Comparison of ENCODE assay signal across 18 cellular contexts in genomic region chr9:37437010-37437409, GRCh38. TPM values are rescaled to one million over a fixed set of nuclear protein-coding genes. Genes with fewer than 3 reads are reported as not detected.
A peak's percentile ranks its signal among the peaks of the same experiment; 100 is the strongest.
DNase-seq lines count a peak whose midpoint lies in the region; ATAC-seq and TF ChIP-seq lines count a peak whose summit lies in the region.
"Had no signal": no experiment of that assay in that cellular context is flagged by ENCODE, and none has a peak within 500 bp of the region (broad histone marks: within the 10 kb centered on the region; RNA-seq: fewer than 3 reads in every experiment).

No MANE protein-coding gene starts in this region.

- H3K36me3 Mint-ChIP-seq in activated T-helper 1 cell treated with anti-CD3 and anti-CD28 coated beads, Interleukin-12 subunit alpha, Interleukin-12 subunit beta, Interleukin-2, Interleukin-4 antibody, amounts not matched to agents 30 ng/mL and 10 ng/mL and 1 ng/mL, durations not matched to agents 14 hours and 24 hours and 36 hours (ENCODE audit: low read depth): peaks cover 32% of the 10 kb centered on the region

- H3K4me1 ChIP-seq in cardiac muscle cell (ENCODE audit: low read depth) (peaks cover 29% of the 10 kb centered on the region), psoas muscle (peaks cover 21% of the 10 kb centered on the region), colonic mucosa (no peaks in the 10 kb centered on the region)

- H3K27me3 ChIP-seq in cardiac muscle cell (no peaks in the 10 kb centered on the region), dorsolateral prefrontal cortex (no peaks in the 10 kb centered on the region), psoas muscle (ENCODE audit: insufficient read depth in 3 of 3, low read length in 2 of 3) (no peaks in the 10 kb centered on the region), colonic mucosa (no peaks in the 10 kb centered on the region)

- H3K9me3 Mint-ChIP-seq in activated T-helper 1 cell treated with anti-CD3 and anti-CD28 coated beads, Interleukin-12 subunit alpha, Interleukin-12 subunit beta, Interleukin-2, Interleukin-4 antibody, amounts not matched to agents 30 ng/mL and 10 ng/mL and 1 ng/mL, durations not matched to agents 14 hours and 24 hours and 36 hours: no peaks in the 10 kb centered on the region

- intact Hi-C loops in Right ventricle myocardium superior (cut with DNase I) (no loop called here), dorsolateral prefrontal cortex (cut with DNase I) (no loop called here), psoas muscle (cut with DNase I) (no loop called here), colonic mucosa (cut with DNase I) (no loop called here)
- intact Hi-C loops in activated T-helper 1 cell treated with anti-CD3 and anti-CD28 coated beads, Interleukin-12 subunit alpha, Interleukin-12 subunit beta, Interleukin-2, Interleukin-4 antibody, amounts not matched to agents 30 ng/mL and 10 ng/mL and 1 ng/mL, durations not matched to agents 14 hours and 24 hours and 36 hours (cut with micrococcal nuclease): no loop called here

- H3K4me1 Mint-ChIP-seq in activated T-helper 1 cell treated with anti-CD3 and anti-CD28 coated beads, Interleukin-12 subunit alpha, Interleukin-12 subunit beta, Interleukin-2, Interleukin-4 antibody, amounts not matched to agents 30 ng/mL and 10 ng/mL and 1 ng/mL, durations not matched to agents 14 hours and 24 hours and 36 hours (ENCODE audit: low read depth): peaks cover 5% of the 10 kb centered on the region

- H3K27ac Mint-ChIP-seq in activated T-helper 1 cell treated with anti-CD3 and anti-CD28 coated beads, Interleukin-12 subunit alpha, Interleukin-12 subunit beta, Interleukin-2, Interleukin-4 antibody, amounts not matched to agents 30 ng/mL and 10 ng/mL and 1 ng/mL, durations not matched to agents 14 hours and 24 hours and 36 hours: peak overlapping the region; percentile 53

- DNase-seq in cardiac muscle cell (ENCODE audit: low read depth in 1 of 2, low spot score in 1 of 2): no peak
- no peak for DNase-seq in Right ventricle myocardium superior
- DNase-seq in activated T-helper 1 cell treated with anti-CD3 and anti-CD28 coated beads, Interleukin-12 subunit alpha, Interleukin-12 subunit beta, Interleukin-2, Interleukin-4 antibody, amounts not matched to agents 30 ng/mL and 10 ng/mL and 1 ng/mL, durations not matched to agents 14 hours and 24 hours and 36 hours (ENCODE audit: low spot score): no peak
- no peak for DNase-seq in dorsolateral prefrontal cortex
- no peak for DNase-seq in psoas muscle
- DNase-seq in putamen (ENCODE audit: low spot score): no peak
- no peak for DNase-seq in NCI-H1105 treated with DMSO at 0.1 percent for 48 hours (lab: John Stamatoyannopoulos, UW)
- no peak for DNase-seq in colonic mucosa
- DNase-seq: DMS 273 treated with DMSO at 0.1 percent for 48 hours, DND-41, GM23248, NCI-H1092 treated with DMSO at 0.1 percent for 48 hours, NCI-H1694, NCI-H2081 treated with DMSO at 0.1 percent for 48 hours, NCI-H748 treated with DMSO at 0.1 percent for 48 hours, SHP77 had no signal

- H3K9me3 ChIP-seq in cardiac muscle cell (ENCODE audit: low read depth): no peaks in the 10 kb centered on the region
- H3K9me3 ChIP-seq in psoas muscle: no peaks in the 10 kb centered on the region
- no peaks in the 10 kb centered on the region for H3K9me3 ChIP-seq in colonic mucosa

- H3K27ac ChIP-seq in cardiac muscle cell: peak overlapping the region; percentile 84
- H3K27ac ChIP-seq in dorsolateral prefrontal cortex: peak overlapping the region in 57 of 59 donors; percentile 27 to 99 (median 95)
- peak overlapping the region; percentile 66 for H3K27ac ChIP-seq in psoas muscle
- H3K27ac ChIP-seq in colonic mucosa: no peak overlapping the region
- H3K27ac ChIP-seq: GM23248 had no signal

- no peak overlapping the region for H3K4me3 Mint-ChIP-seq in activated T-helper 1 cell treated with anti-CD3 and anti-CD28 coated beads, Interleukin-12 subunit alpha, Interleukin-12 subunit beta, Interleukin-2, Interleukin-4 antibody, amounts not matched to agents 30 ng/mL and 10 ng/mL and 1 ng/mL, durations not matched to agents 14 hours and 24 hours and 36 hours
- H3K4me3 Mint-ChIP-seq: B cell had no signal

- H3K4me3 ChIP-seq in cardiac muscle cell (no peak overlapping the region), dorsolateral prefrontal cortex (no peak overlapping the region), psoas muscle (no peak overlapping the region), colonic mucosa (no peak overlapping the region)
- H3K4me3 ChIP-seq: GM23248 had no signal

- no peak overlapping the region for H3K9ac ChIP-seq in colonic mucosa (ENCODE audit: low read depth in 2 of 2, low read length in 2 of 2)
- H3K9ac ChIP-seq: GM23248 had no signal

- WGBS in psoas muscle, 3 donors: 82 to 93% (median 84%) methylated on average over 6 of the region's 6 CpGs

- TF ChIP-seq CTCF in cardiac muscle cell (IDR thresholded peaks at IDR 0.05; ENCODE audit: low read depth, low read length) (no peak), dorsolateral prefrontal cortex (IDR thresholded peaks at IDR 0.05 in 54 of 56, conservative IDR thresholded peaks at IDR 0.05 in 2 of 56; ENCODE audit: low read depth in 1 of 56, partially characterized antibody in 56 of 56) (no peak), psoas muscle (IDR thresholded peaks at IDR 0.05) (no peak), colonic mucosa (IDR thresholded peaks at IDR 0.05) (no peak)

- H3K27me3 Mint-ChIP-seq in activated T-helper 1 cell treated with anti-CD3 and anti-CD28 coated beads, Interleukin-12 subunit alpha, Interleukin-12 subunit beta, Interleukin-2, Interleukin-4 antibody, amounts not matched to agents 30 ng/mL and 10 ng/mL and 1 ng/mL, durations not matched to agents 14 hours and 24 hours and 36 hours (ENCODE audit: insufficient read depth): no peaks in the 10 kb centered on the region
- H3K27me3 Mint-ChIP-seq: B cell had no signal

- ATAC-seq in Right ventricle myocardium superior (ENCODE audit: poor library complexity) (no peak), psoas muscle (peak in 1 of 4 donors; percentile 4)
- ATAC-seq: HCT116 had no signal

- peaks cover 30% of the 10 kb centered on the region for H3K36me3 ChIP-seq in cardiac muscle cell
- H3K36me3 ChIP-seq in psoas muscle (ENCODE audit: insufficient read depth in 1 of 2, low read depth in 1 of 2): peaks cover 9 to 92% of the 10 kb centered on the region in 2 donors
- no peaks in the 10 kb centered on the region for H3K36me3 ChIP-seq in colonic mucosa

RNA-seq across cellular contexts. Expression of gene GRHPR, which starts 14.5 kb away (rescaled TPM):
- total RNA-seq in cardiac muscle cell: 335 and 376 TPM in 2 replicates
- polyA plus RNA-seq in cardiac muscle cell: 252 and 280 TPM in 2 replicates
- 109 TPM for total RNA-seq in Right ventricle myocardium superior
- total RNA-seq in activated T-helper 1 cell treated with anti-CD3 and anti-CD28 coated beads, Interleukin-12 subunit alpha, Interleukin-12 subunit beta, Interleukin-2, Interleukin-4 antibody, amounts not matched to agents 30 ng/mL and 10 ng/mL and 1 ng/mL, durations not matched to agents 14 hours and 24 hours and 36 hours: 74.8 and 75.7 TPM in 2 replicates
- total RNA-seq in dorsolateral prefrontal cortex: 100 to 1,000 TPM in 67 of 120 experiments, 10 to 100 TPM in 53; 73.4 to 172 (median 102) TPM
- 100 to 1,000 TPM in 3 of 4 donors, 10 to 100 TPM in 1; 74.7 to 111 (median 100) TPM for total RNA-seq in psoas muscle
- polyA plus RNA-seq in psoas muscle: 100 to 1,000 TPM in 2 of 3 donors, 10 to 100 TPM in 1; 72.2 to 138 (median 105) TPM
- total RNA-seq in colonic mucosa: 10 to 100 TPM; 71.1 to 94.0 TPM

RNA-seq across cellular contexts. Expression of gene ZBTB5, which starts 28.2 kb away (rescaled TPM):
- total RNA-seq in cardiac muscle cell (16.2 and 24.9 TPM in 2 replicates), Right ventricle myocardium superior (4.4 TPM), dorsolateral prefrontal cortex (10 to 100 TPM in 57 of 120 experiments, 1 to 10 TPM in 63; 6.8 to 16.0 (median 10.0) TPM), psoas muscle (1 to 10 TPM; 5.2 to 6.0 (median 5.3) TPM), colonic mucosa (1 to 10 TPM; 8.9 to 9.7 TPM)
- polyA plus RNA-seq in cardiac muscle cell (6.7 and 10.9 TPM in 2 replicates), psoas muscle (1 to 10 TPM; 2.5 to 5.3 (median 3.0) TPM)
- total RNA-seq in activated T-helper 1 cell treated with anti-CD3 and anti-CD28 coated beads, Interleukin-12 subunit alpha, Interleukin-12 subunit beta, Interleukin-2, Interleukin-4 antibody, amounts not matched to agents 30 ng/mL and 10 ng/mL and 1 ng/mL, durations not matched to agents 14 hours and 24 hours and 36 hours: 9.6 and 11.2 TPM in 2 replicates

RNA-seq across cellular contexts. Expression of gene POLR1E, which starts 48.7 kb away (rescaled TPM):
- total RNA-seq in cardiac muscle cell: 15.1 and 18.2 TPM in 2 replicates
- 7.6 and 7.8 TPM in 2 replicates for polyA plus RNA-seq in cardiac muscle cell
- 10.2 TPM for total RNA-seq in Right ventricle myocardium superior
- total RNA-seq in activated T-helper 1 cell treated with anti-CD3 and anti-CD28 coated beads, Interleukin-12 subunit alpha, Interleukin-12 subunit beta, Interleukin-2, Interleukin-4 antibody, amounts not matched to agents 30 ng/mL and 10 ng/mL and 1 ng/mL, durations not matched to agents 14 hours and 24 hours and 36 hours: 59.8 and 61.0 TPM in 2 replicates
- 10 to 100 TPM; 10.9 to 24.1 (median 16.7) TPM for total RNA-seq in dorsolateral prefrontal cortex
- 10 to 100 TPM; 17.6 to 22.5 (median 21.8) TPM for total RNA-seq in psoas muscle
- 10 to 100 TPM; 12.1 to 21.6 (median 18.1) TPM for polyA plus RNA-seq in psoas muscle
- 10 to 100 TPM; 10.8 to 19.3 TPM for total RNA-seq in colonic mucosa
